ENCODE assay signal across 13 cellular contexts in the genomic region with DNA sequence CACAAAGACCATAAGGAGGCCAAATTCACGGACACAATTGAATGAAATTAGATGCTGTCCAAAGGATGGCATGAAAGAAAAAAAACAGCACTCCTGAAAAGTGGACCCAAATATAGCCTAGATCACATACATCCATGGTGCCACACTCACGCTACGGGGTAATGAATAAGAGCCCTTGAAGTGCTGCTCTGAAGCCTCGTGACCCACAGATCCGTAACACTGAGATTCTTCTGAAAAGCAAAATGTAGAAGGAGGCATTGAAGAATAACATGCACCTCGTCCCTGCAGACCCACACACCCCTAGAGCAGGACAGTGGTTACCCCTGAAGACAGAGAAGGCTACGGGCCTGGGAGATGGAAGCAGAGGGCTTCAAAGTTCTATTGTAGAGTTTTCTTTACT. TPM values are rescaled to one million over a fixed set of nuclear protein-coding genes. Genes with fewer than 3 reads are reported as not detected.
A peak's percentile ranks its signal among the peaks of the same experiment; 100 is the strongest.
DNase-seq lines count a peak whose midpoint lies in the region; ATAC-seq and TF ChIP-seq lines count a peak whose summit lies in the region.
"Had no signal": no experiment of that assay in that cellular context is flagged by ENCODE, and none has a peak within 500 bp of the region (broad histone marks: within the 10 kb centered on the region; RNA-seq: fewer than 3 reads in every experiment).

No MANE protein-coding gene starts in this region.

- H3K27ac Mint-ChIP-seq in activated naive CD8-positive, alpha-beta T cell treated with anti-CD3 and anti-CD28 coated beads, Interleukin-2, amount 10 ng/mL, durations not matched to agents 7 days and 5 days: peak overlapping the region; percentile 90
- peak overlapping the region; percentile 34 to 96 (median 92) for H3K27ac Mint-ChIP-seq in naive thymus-derived CD8-positive, alpha-beta T cell

- peak overlapping the region; percentile 60 to 100 (median 98) for H3K27ac ChIP-seq in BLaER1 treated with 17β-estradiol and CSF1 and Interleukin-3, amounts not matched to agents 10 nM and 100 nM
- H3K27ac ChIP-seq in HL-60 (replicated peaks): peak overlapping the region; percentile 69

- H3K9me3 Mint-ChIP-seq in activated naive CD8-positive, alpha-beta T cell treated with anti-CD3 and anti-CD28 coated beads, Interleukin-2, amount 10 ng/mL, durations not matched to agents 7 days and 5 days: no peaks in the 10 kb centered on the region
- peaks cover 0 to 4% (median 0%) of the 10 kb centered on the region in 9 donors for H3K9me3 Mint-ChIP-seq in naive thymus-derived CD8-positive, alpha-beta T cell

- DNase-seq in HL-60 (ENCODE audit: low read depth in 1 of 2, low spot score in 1 of 2): no peak
- no peak for DNase-seq in activated naive CD8-positive, alpha-beta T cell treated with anti-CD3 and anti-CD28 coated beads, Interleukin-2, amount 10 ng/mL, durations not matched to agents 7 days and 5 days
- no peak for DNase-seq in naive thymus-derived CD8-positive, alpha-beta T cell
- no peak for DNase-seq in NCI-H446 (lab: John Stamatoyannopoulos, UW)
- no peak for DNase-seq in foreskin fibroblast
- no peak for DNase-seq in DMS79 treated with DMSO at 0.1 percent for 48 hours (lab: John Stamatoyannopoulos, UW)
- no peak for DNase-seq in NCI-H510A (lab: John Stamatoyannopoulos, UW)
- DNase-seq: activated CD4-positive, CD25-positive, alpha-beta regulatory T cell; cortex of kidney; NCI-H1417 treated with DMSO at 0.1 percent for 48 hours; SHP77 treated with DMSO at 0.1 percent for 48 hours; stimulated activated CD4-positive, alpha-beta T cell treated with anti-CD3 and anti-CD28 coated beads, Interleukin-4, amount 100 ng/mL, for 4 hours had no signal

- H3K9ac ChIP-seq in BLaER1 treated with 17β-estradiol and CSF1 and Interleukin-3, amounts not matched to agents 10 nM and 100 nM: peak overlapping the region; percentile 51 to 99 (median 91); a peak in 21 of 22 replicates

- no peaks in the 10 kb centered on the region for H3K27me3 ChIP-seq in BLaER1 treated with 17β-estradiol and CSF1 and Interleukin-3, amounts not matched to agents 10 nM and 100 nM
- no peaks in the 10 kb centered on the region for H3K27me3 ChIP-seq in HL-60 (ENCODE audit: insufficient read depth, poor library complexity, severe bottlenecking)

- peaks cover 0 to 23% (median 0%) of the 10 kb centered on the region in 11 experiments; a peak in 6 of 22 replicates for H3K36me3 ChIP-seq in BLaER1 treated with 17β-estradiol and CSF1 and Interleukin-3, amounts not matched to agents 10 nM and 100 nM

- H3K9me3 ChIP-seq in BLaER1 treated with 17β-estradiol and CSF1 and Interleukin-3, amounts not matched to agents 10 nM and 100 nM (replicated peaks in 1 of 11): peaks cover 0 to 9% (median 0%) of the 10 kb centered on the region in 11 experiments; a peak in 5 of 22 replicates

- peak overlapping the region in 7 of 10 experiments; percentile 1 to 100 (median 89); a peak in 12 of 20 replicates for H3K4me3 ChIP-seq in BLaER1 treated with 17β-estradiol and CSF1 and Interleukin-3, amounts not matched to agents 10 nM and 100 nM
- H3K4me3 ChIP-seq in HL-60 (replicated peaks; ENCODE audit: insufficient read depth, low read length) (no peak overlapping the region), foreskin fibroblast (ENCODE audit: low read depth in 1 of 2, low read length in 2 of 2) (no peak overlapping the region)

- no peak for TF ChIP-seq CTCF in HL-60 (IDR thresholded peaks at IDR 0.05; ENCODE audit: insufficient read depth, low read length)
- TF ChIP-seq CTCF in foreskin fibroblast (IDR thresholded peaks at IDR 0.05; ENCODE audit: low read depth, low read length): no peak

- no peak for ATAC-seq in activated naive CD8-positive, alpha-beta T cell treated with anti-CD3 and anti-CD28 coated beads, Interleukin-2, amount 10 ng/mL, durations not matched to agents 7 days and 5 days (ENCODE audit: low read depth)
- no peak for ATAC-seq in naive thymus-derived CD8-positive, alpha-beta T cell

- H3K4me3 Mint-ChIP-seq in activated naive CD8-positive, alpha-beta T cell treated with anti-CD3 and anti-CD28 coated beads, Interleukin-2, amount 10 ng/mL, durations not matched to agents 7 days and 5 days: peak overlapping the region; percentile 77
- peak overlapping the region; percentile 58 to 94 (median 72) for H3K4me3 Mint-ChIP-seq in naive thymus-derived CD8-positive, alpha-beta T cell

- POLR2A ChIA-PET in activated naive CD8-positive, alpha-beta T cell treated with anti-CD3 and anti-CD28 coated beads, Interleukin-2, amount 10 ng/mL, durations not matched to agents 7 days and 5 days (lab: Charles Lee): interaction anchor here (9.1 kb wide), 1 partner anchor 12 kb away, joined by 165 read pairs; no protein-coding TSS in a partner anchor
- POLR2A ChIA-PET in naive thymus-derived CD8-positive, alpha-beta T cell (lab: Charles Lee): interaction anchor here (0.5 to 13.7 kb wide), 4 partner anchors 12 to 47 kb away, joined by 3 to 703 read pairs (median 120); partner anchors contain the start of gene ITGB2

- H3K4me1 ChIP-seq in BLaER1 treated with 17β-estradiol and CSF1 and Interleukin-3, amounts not matched to agents 10 nM and 100 nM: peaks cover 69 to 97% (median 82%) of the 10 kb centered on the region in 10 experiments

- peaks cover 0 to 8% (median 6%) of the 10 kb centered on the region in 11 experiments; a peak in 10 of 22 replicates for H4K20me1 ChIP-seq in BLaER1 treated with 17β-estradiol and CSF1 and Interleukin-3, amounts not matched to agents 10 nM and 100 nM

- H3K27me3 Mint-ChIP-seq in activated naive CD8-positive, alpha-beta T cell treated with anti-CD3 and anti-CD28 coated beads, Interleukin-2, amount 10 ng/mL, durations not matched to agents 7 days and 5 days: no peaks in the 10 kb centered on the region
- no peaks in the 10 kb centered on the region for H3K27me3 Mint-ChIP-seq in naive thymus-derived CD8-positive, alpha-beta T cell

- H3K4me2 ChIP-seq in BLaER1 treated with 17β-estradiol and CSF1 and Interleukin-3, amounts not matched to agents 10 nM and 100 nM: peak overlapping the region; percentile 94 to 100 (median 98)

- peaks cover 65% of the 10 kb centered on the region for H3K4me1 Mint-ChIP-seq in activated naive CD8-positive, alpha-beta T cell treated with anti-CD3 and anti-CD28 coated beads, Interleukin-2, amount 10 ng/mL, durations not matched to agents 7 days and 5 days
- H3K4me1 Mint-ChIP-seq in naive thymus-derived CD8-positive, alpha-beta T cell: peaks cover 50 to 93% (median 83%) of the 10 kb centered on the region in 4 donors

- H3K36me3 Mint-ChIP-seq in activated naive CD8-positive, alpha-beta T cell treated with anti-CD3 and anti-CD28 coated beads, Interleukin-2, amount 10 ng/mL, durations not matched to agents 7 days and 5 days: peaks cover 17% of the 10 kb centered on the region
- H3K36me3 Mint-ChIP-seq in naive thymus-derived CD8-positive, alpha-beta T cell: peaks cover 2 to 5% (median 4%) of the 10 kb centered on the region in 3 donors

RNA-seq across cellular contexts. Expression of gene ITGB2, which starts 3.9 kb away (rescaled TPM):
- total RNA-seq in activated naive CD8-positive, alpha-beta T cell treated with anti-CD3 and anti-CD28 coated beads, Interleukin-2, amount 10 ng/mL, durations not matched to agents 7 days and 5 days: 100 to 1,000 TPM; 416 to 452 TPM
- total RNA-seq in naive thymus-derived CD8-positive, alpha-beta T cell: 100 to 1,000 TPM; 177 to 180 TPM
- 100 to 1,000 TPM; 423 to 549 (median 524) TPM for polyA plus RNA-seq in naive thymus-derived CD8-positive, alpha-beta T cell

RNA-seq across cellular contexts. Expression of gene SLX9, which starts 15.2 kb away (rescaled TPM):
- total RNA-seq in activated naive CD8-positive, alpha-beta T cell treated with anti-CD3 and anti-CD28 coated beads, Interleukin-2, amount 10 ng/mL, durations not matched to agents 7 days and 5 days: 10 to 100 TPM; 44.2 to 44.3 TPM
- 10 to 100 TPM; 23.5 to 27.9 TPM for total RNA-seq in naive thymus-derived CD8-positive, alpha-beta T cell
- polyA plus RNA-seq in naive thymus-derived CD8-positive, alpha-beta T cell: 10 to 100 TPM; 11.7 to 13.5 (median 12.1) TPM

RNA-seq across cellular contexts. Expression of gene PTTG1IP, which starts 51.1 kb away (rescaled TPM):
- 10 to 100 TPM; 66.1 to 73.2 TPM for total RNA-seq in activated naive CD8-positive, alpha-beta T cell treated with anti-CD3 and anti-CD28 coated beads, Interleukin-2, amount 10 ng/mL, durations not matched to agents 7 days and 5 days
- 10 to 100 TPM; 62.0 to 68.7 TPM for total RNA-seq in naive thymus-derived CD8-positive, alpha-beta T cell
- 10 to 100 TPM; 42.4 to 54.1 (median 44.3) TPM for polyA plus RNA-seq in naive thymus-derived CD8-positive, alpha-beta T cell

Comparison
In these comparisons a context has a peak if more than half of its experiments do, and no peak if none do; other contexts are left out.
1. H3K4me3 ChIP-seq: peak in BLaER1 treated with 17β-estradiol and CSF1 and Interleukin-3, amounts not matched to agents 10 nM and 100 nM (7 of 10); none in HL-60 (single experiment) and foreskin fibroblast (0 of 2).